16 cellular contexts compared by ENCODE assay signal in genomic region chr4:56972832-56973231, GRCh38.
"Had no signal": no experiment of that assay in that cellular context is flagged by ENCODE, and none has a peak within 500 bp of the region (broad histone marks: within the 10 kb centered on the region; RNA-seq: fewer than 3 reads in every experiment).

No MANE protein-coding gene starts in this region.

- H3K4me3 Mint-ChIP-seq: nephron progenitor cell; stimulated activated naive B cell treated with anti-CD40 and anti-IgM and Interleukin-4, amounts not matched to agents 10 μg/mL and 1 μg/mL and 100 μg/mL, for 72 hours had no signal

- ATAC-seq: left colon; lower lobe of right lung; stimulated activated naive B cell treated with anti-CD40 and anti-IgM and Interleukin-4, amounts not matched to agents 10 μg/mL and 1 μg/mL and 100 μg/mL, for 72 hours had no signal

- H3K27ac Mint-ChIP-seq: nephron progenitor cell had no signal

- DNase-seq: activated gamma-delta T cell treated with Interleukin-2 at 50 U/mL for 16 hours; cerebellar nuclear complex; cortex of kidney; effector CD4-positive, alpha-beta T cell; hypothalamus; islet precursor cell; left colon; lower lobe of right lung; nephron progenitor cell; nucleus accumbens; spleen; stimulated activated CD4-positive, alpha-beta T cell treated with anti-CD3 and anti-CD28 coated beads, Interleukin-4, amount 100 ng/mL, for 4 hours; stimulated activated naive B cell treated with anti-CD40 and anti-IgM and Interleukin-4, amounts not matched to agents 10 μg/mL and 1 μg/mL and 100 μg/mL, for 72 hours; substantia nigra; tibial artery; WERI-Rb-1 had no signal

- H3K27me3 Mint-ChIP-seq: stimulated activated naive B cell treated with anti-CD40 and anti-IgM and Interleukin-4, amounts not matched to agents 10 μg/mL and 1 μg/mL and 100 μg/mL, for 72 hours had no signal
